In the genomic region with DNA sequence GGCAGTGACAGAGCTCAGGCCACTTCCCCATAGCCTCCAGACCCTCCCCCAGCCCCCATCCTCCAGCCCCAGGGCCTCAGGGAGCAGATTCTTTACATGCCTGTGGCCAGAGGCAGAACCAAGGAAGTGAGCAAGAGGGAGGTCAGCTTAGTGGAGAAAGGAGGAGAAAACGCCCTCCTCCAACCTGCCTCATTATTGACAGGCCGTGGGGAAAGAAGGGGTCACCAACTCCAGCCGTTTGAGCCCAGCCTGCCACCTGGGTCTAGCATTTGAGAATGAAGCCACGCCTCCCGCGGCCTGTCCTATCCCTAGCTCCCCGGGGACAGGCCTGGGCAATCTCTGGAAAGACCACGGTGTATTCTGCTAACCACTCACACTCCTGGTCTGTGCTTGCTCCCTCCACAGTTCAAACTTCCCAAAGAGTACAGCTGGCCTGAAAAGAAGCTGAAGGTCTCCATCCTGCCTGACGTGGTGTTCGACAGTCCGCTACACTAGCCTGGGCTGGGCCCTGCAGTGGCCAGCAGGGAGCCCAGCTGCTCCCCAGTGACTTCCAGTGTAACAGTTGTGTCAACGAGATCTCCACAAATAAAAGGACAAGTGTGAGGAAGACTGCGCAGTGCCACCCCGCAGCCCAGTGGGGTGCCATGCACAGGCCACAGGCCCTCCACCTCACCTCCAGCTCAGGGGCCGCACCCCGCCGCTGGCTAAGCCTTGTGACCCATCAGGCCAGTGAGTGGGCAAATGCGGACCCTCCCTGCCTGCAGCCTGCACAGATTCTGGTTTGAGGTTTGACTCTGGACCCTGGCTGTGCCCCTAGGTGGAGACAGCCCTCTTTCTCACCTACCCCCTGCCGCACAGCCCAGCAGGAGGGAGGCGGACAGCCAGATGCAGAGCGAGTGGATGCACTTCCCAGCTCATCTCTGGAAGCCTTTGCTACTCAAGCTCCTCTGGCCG, we compare ENCODE assay signal across 9 cellular contexts. TPM values are rescaled to one million over a fixed set of nuclear protein-coding genes. Genes with fewer than 3 reads are reported as not detected.
DNase-seq lines count a peak whose midpoint lies in the region; ATAC-seq and TF ChIP-seq lines count a peak whose summit lies in the region.
"Had no signal": no experiment of that assay in that cellular context is flagged by ENCODE, and none has a peak within 500 bp of the region (broad histone marks: within the 10 kb centered on the region; RNA-seq: fewer than 3 reads in every experiment).

No MANE protein-coding gene starts in this region.

- ATAC-seq in psoas muscle: no peak
- ATAC-seq in HG03378 (IDR thresholded peaks at IDR 0.05; ENCODE audit: unreplicated experiment): no peak
- no peak for ATAC-seq in T-helper 17 cell

- H3K36me3 ChIP-seq in psoas muscle (ENCODE audit: insufficient read depth in 1 of 2, low read depth in 1 of 2): no peaks in the 10 kb centered on the region

- peak overlapping the region; percentile 81 for H3K27ac ChIP-seq in psoas muscle

- in situ Hi-C loops in SK-MEL-5 (cut with HindIII; ENCODE audit: low pct_unique_long_range_greater_than_20kb, low sequenced_read_pairs): no loop called here

- no peaks in the 10 kb centered on the region for H3K27me3 Mint-ChIP-seq in T-helper 17 cell

- intact Hi-C loops in psoas muscle (cut with DNase I): no loop called here

- peaks cover 23% of the 10 kb centered on the region for H3K4me1 Mint-ChIP-seq in T-helper 17 cell

- H3K4me1 ChIP-seq in psoas muscle: peaks cover 66% of the 10 kb centered on the region

- H3K27me3 ChIP-seq in psoas muscle (ENCODE audit: insufficient read depth in 3 of 3, low read length in 2 of 3): no peaks in the 10 kb centered on the region

- H3K4me3 ChIP-seq in psoas muscle: no peak overlapping the region

- WGBS in psoas muscle, 3 donors: 71 to 77% (median 73%) methylated on average over 22 of the region's 22 CpGs

- H3K27ac Mint-ChIP-seq in T-helper 17 cell: no peak overlapping the region

- H3K9me3 ChIP-seq in psoas muscle (no peaks in the 10 kb centered on the region), T-helper 17 cell (ENCODE audit: control insufficient read depth, low read length, poor library complexity, severe bottlenecking) (no peaks in the 10 kb centered on the region)

- no peak overlapping the region for H3K4me3 Mint-ChIP-seq in T-helper 17 cell

- DNase-seq in EL (peak; percentile 97), SK-MEL-5 (ENCODE audit: low read depth, low spot score) (peak; percentile 17), fibroblast of peridontal ligament (ENCODE audit: extremely low read depth) (peak; percentile 80), psoas muscle (peak; percentile 11 to 59), T-helper 17 cell (no peak), NCI-H345 (lab: John Stamatoyannopoulos, UW) (no peak)
- no peak for DNase-seq in activated CD4-positive, alpha-beta T cell treated with anti-CD3 and anti-CD28 coated beads for 1 hour
- DNase-seq: erythroblast had no signal

- H3K36me3 Mint-ChIP-seq in T-helper 17 cell (ENCODE audit: low read depth): peaks cover 5% of the 10 kb centered on the region

- no peak for TF ChIP-seq CTCF in psoas muscle (IDR thresholded peaks at IDR 0.05)

RNA-seq across cellular contexts. Expression of a gene that starts 14.3 kb away (rescaled TPM):
- 11.7 and 21.6 TPM in 2 replicates for total RNA-seq in SK-MEL-5 (2014; rRNA removed; shearing (Covaris generic))
- polyA plus RNA-seq in SK-MEL-5 (2015; cell fraction: cytosol; rRNA removed): 40.8 and 42.8 TPM in 2 replicates
- 13.8 and 15.5 TPM in 2 replicates for polyA plus RNA-seq in SK-MEL-5 (2015; cell fraction: nucleus; rRNA removed)
- total RNA-seq in psoas muscle: 100 to 1,000 TPM in 3 of 4 donors, 10 to 100 TPM in 1; 97.2 to 166 (median 111) TPM
- 10 to 100 TPM; 57.6 to 72.4 (median 72.3) TPM for polyA plus RNA-seq in psoas muscle
- total RNA-seq in T-helper 17 cell: 10 to 100 TPM; 63.6 to 73.0 TPM

Comparison
In these comparisons a context has a peak if more than half of its experiments do, and no peak if none do; other contexts are left out.
1. DNase-seq: peak in EL (single experiment), SK-MEL-5 (single experiment), fibroblast of peridontal ligament (single experiment) and psoas muscle (2 of 2); none in T-helper 17 cell (0 of 3), activated CD4-positive, alpha-beta T cell treated with anti-CD3 and anti-CD28 coated beads for 1 hour (single experiment) and NCI-H345 (single experiment).